In the genomic region with DNA sequence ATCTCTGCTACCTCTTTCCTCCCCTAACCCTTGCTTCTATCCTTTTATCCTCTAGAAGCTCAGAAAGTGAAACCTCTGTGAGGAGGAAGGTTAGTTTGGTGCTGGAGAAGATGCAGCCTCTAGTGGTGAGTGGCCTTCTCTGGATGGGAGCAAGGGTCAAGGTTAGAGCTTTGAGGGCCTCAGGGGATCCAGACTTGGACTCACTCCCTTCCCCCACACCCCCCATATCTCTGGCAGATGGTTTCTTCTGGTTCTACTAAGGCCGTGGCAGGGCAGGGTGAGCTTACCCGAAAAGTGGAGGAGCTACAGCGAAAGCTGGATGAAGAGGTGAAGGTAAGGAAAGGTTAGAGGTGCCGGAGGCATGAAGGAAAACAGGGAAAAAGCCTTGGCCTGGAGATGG, we compare ENCODE assay signal across 1 cellular context.
TF ChIP-seq lines count a peak whose summit lies in the region.

No MANE protein-coding gene starts in this region.

TF ChIP-seq in HepG2, 621 proteins besides CTCF, POLR2A, EP300 and RAD21:
- TF ChIP-seq, protein P1, sequence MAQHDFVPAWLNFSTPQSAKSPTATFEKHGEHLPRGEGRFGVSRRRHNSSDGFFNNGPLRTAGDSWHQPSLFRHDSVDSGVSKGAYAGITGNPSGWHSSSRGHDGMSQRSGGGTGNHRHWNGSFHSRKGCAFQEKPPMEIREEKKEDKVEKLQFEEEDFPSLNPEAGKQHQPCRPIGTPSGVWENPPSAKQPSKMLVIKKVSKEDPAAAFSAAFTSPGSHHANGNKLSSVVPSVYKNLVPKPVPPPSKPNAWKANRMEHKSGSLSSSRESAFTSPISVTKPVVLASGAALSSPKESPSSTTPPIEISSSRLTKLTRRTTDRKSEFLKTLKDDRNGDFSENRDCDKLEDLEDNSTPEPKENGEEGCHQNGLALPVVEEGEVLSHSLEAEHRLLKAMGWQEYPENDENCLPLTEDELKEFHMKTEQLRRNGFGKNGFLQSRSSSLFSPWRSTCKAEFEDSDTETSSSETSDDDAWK (CRISPR knock-in tag; IDR thresholded peaks at IDR 0.05): no peak
- TF ChIP-seq SALL1 (CRISPR knock-in tag; IDR thresholded peaks at IDR 0.05): peak; percentile 33; the same call in 1 of the 2 replicates
- no peak for TF ChIP-seq PCBP2 (optimal IDR thresholded peaks at IDR 0.05; ENCODE audit: low read depth, low read length, poor library complexity, severe bottlenecking)
- TF ChIP-seq NR2F6 (IDR thresholded peaks at IDR 0.05): peak; percentile 77
- TF ChIP-seq NR2F6 (CRISPR knock-in tag; IDR thresholded peaks at IDR 0.05): peak; percentile 71; the same call in 1 of the 2 replicates
- TF ChIP-seq, protein P2, sequence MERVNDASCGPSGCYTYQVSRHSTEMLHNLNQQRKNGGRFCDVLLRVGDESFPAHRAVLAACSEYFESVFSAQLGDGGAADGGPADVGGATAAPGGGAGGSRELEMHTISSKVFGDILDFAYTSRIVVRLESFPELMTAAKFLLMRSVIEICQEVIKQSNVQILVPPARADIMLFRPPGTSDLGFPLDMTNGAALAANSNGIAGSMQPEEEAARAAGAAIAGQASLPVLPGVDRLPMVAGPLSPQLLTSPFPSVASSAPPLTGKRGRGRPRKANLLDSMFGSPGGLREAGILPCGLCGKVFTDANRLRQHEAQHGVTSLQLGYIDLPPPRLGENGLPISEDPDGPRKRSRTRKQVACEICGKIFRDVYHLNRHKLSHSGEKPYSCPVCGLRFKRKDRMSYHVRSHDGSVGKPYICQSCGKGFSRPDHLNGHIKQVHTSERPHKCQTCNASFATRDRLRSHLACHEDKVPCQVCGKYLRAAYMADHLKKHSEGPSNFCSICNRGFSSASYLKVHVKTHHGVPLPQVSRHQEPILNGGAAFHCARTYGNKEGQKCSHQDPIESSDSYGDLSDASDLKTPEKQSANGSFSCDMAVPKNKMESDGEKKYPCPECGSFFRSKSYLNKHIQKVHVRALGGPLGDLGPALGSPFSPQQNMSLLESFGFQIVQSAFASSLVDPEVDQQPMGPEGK (CRISPR knock-in tag; IDR thresholded peaks at IDR 0.05): peak; percentile 9; the same call in 1 of the 2 replicates
- no peak for TF ChIP-seq NR3C1 (CRISPR knock-in tag; IDR thresholded peaks at IDR 0.05)
- TF ChIP-seq FOXK1 (CRISPR knock-in tag; IDR thresholded peaks at IDR 0.05; ENCODE audit: borderline replicate concordance, low read depth): no peak
- no peak for TF ChIP-seq ZNF737 (CRISPR knock-in tag; IDR thresholded peaks at IDR 0.05; ENCODE audit: borderline replicate concordance)
- TF ChIP-seq, protein P3, sequence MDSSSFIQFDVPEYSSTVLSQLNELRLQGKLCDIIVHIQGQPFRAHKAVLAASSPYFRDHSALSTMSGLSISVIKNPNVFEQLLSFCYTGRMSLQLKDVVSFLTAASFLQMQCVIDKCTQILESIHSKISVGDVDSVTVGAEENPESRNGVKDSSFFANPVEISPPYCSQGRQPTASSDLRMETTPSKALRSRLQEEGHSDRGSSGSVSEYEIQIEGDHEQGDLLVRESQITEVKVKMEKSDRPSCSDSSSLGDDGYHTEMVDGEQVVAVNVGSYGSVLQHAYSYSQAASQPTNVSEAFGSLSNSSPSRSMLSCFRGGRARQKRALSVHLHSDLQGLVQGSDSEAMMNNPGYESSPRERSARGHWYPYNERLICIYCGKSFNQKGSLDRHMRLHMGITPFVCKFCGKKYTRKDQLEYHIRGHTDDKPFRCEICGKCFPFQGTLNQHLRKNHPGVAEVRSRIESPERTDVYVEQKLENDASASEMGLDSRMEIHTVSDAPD (CRISPR knock-in tag; IDR thresholded peaks at IDR 0.05): no peak
- TF ChIP-seq, protein P4, sequence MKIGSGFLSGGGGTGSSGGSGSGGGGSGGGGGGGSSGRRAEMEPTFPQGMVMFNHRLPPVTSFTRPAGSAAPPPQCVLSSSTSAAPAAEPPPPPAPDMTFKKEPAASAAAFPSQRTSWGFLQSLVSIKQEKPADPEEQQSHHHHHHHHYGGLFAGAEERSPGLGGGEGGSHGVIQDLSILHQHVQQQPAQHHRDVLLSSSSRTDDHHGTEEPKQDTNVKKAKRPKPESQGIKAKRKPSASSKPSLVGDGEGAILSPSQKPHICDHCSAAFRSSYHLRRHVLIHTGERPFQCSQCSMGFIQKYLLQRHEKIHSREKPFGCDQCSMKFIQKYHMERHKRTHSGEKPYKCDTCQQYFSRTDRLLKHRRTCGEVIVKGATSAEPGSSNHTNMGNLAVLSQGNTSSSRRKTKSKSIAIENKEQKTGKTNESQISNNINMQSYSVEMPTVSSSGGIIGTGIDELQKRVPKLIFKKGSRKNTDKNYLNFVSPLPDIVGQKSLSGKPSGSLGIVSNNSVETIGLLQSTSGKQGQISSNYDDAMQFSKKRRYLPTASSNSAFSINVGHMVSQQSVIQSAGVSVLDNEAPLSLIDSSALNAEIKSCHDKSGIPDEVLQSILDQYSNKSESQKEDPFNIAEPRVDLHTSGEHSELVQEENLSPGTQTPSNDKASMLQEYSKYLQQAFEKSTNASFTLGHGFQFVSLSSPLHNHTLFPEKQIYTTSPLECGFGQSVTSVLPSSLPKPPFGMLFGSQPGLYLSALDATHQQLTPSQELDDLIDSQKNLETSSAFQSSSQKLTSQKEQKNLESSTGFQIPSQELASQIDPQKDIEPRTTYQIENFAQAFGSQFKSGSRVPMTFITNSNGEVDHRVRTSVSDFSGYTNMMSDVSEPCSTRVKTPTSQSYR (CRISPR knock-in tag; IDR thresholded peaks at IDR 0.05; ENCODE audit: borderline replicate concordance): peak; percentile 37; the same call in 1 of the 2 replicates
- TF ChIP-seq ZNF350 (CRISPR knock-in tag; IDR thresholded peaks at IDR 0.05; ENCODE audit: borderline replicate concordance, low read depth): no peak
- no peak for TF ChIP-seq ZMAT3 (CRISPR knock-in tag; conservative IDR thresholded peaks at IDR 0.05)
- TF ChIP-seq ZNF232 (CRISPR knock-in tag; IDR thresholded peaks at IDR 0.05; ENCODE audit: borderline replicate concordance): no peak
- TF ChIP-seq, protein P5, sequence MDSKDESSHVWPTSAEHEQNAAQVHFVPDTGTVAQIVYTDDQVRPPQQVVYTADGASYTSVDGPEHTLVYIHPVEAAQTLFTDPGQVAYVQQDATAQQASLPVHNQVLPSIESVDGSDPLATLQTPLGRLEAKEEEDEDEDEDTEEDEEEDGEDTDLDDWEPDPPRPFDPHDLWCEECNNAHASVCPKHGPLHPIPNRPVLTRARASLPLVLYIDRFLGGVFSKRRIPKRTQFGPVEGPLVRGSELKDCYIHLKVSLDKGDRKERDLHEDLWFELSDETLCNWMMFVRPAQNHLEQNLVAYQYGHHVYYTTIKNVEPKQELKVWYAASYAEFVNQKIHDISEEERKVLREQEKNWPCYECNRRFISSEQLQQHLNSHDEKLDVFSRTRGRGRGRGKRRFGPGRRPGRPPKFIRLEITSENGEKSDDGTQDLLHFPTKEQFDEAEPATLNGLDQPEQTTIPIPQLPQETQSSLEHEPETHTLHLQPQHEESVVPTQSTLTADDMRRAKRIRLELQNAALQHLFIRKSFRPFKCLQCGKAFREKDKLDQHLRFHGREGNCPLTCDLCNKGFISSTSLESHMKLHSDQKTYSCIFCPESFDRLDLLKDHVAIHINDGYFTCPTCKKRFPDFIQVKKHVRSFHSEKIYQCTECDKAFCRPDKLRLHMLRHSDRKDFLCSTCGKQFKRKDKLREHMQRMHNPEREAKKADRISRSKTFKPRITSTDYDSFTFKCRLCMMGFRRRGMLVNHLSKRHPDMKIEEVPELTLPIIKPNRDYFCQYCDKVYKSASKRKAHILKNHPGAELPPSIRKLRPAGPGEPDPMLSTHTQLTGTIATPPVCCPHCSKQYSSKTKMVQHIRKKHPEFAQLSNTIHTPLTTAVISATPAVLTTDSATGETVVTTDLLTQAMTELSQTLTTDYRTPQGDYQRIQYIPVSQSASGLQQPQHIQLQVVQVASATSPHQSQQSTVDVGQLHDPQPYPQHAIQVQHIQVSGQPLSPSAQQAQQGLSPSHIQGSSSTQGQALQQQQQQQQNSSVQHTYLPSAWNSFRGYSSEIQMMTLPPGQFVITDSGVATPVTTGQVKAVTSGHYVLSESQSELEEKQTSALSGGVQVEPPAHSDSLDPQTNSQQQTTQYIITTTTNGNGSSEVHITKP (CRISPR knock-in tag; IDR thresholded peaks at IDR 0.05; ENCODE audit: low read depth): peak; percentile 96
- TF ChIP-seq TAF1 (CRISPR knock-in tag; IDR thresholded peaks at IDR 0.05): no peak
- TF ChIP-seq SNRNP70 (IDR thresholded peaks at IDR 0.05; ENCODE audit: low read depth, low read length): no peak
- TF ChIP-seq NR2F1 (CRISPR knock-in tag; IDR thresholded peaks at IDR 0.05): peak; percentile 27 to 28; a peak in 1 of 4 replicates
- no peak for TF ChIP-seq ZNF678 (CRISPR knock-in tag; IDR thresholded peaks at IDR 0.05)
- no peak for TF ChIP-seq HDAC6 (IDR thresholded peaks at IDR 0.05; ENCODE audit: low read depth, low read length)
- TF ChIP-seq ZNF703 (CRISPR knock-in tag; IDR thresholded peaks at IDR 0.05; ENCODE audit: borderline replicate concordance): no peak
- no peak for TF ChIP-seq REXO4 (CRISPR knock-in tag; IDR thresholded peaks at IDR 0.05; ENCODE audit: borderline replicate concordance)
- peak; percentile 70; the same call in 1 of the 2 replicates for TF ChIP-seq HNF4G (IDR thresholded peaks at IDR 0.05; ENCODE audit: borderline replicate concordance, low read depth, low read length)
- TF ChIP-seq HNF4G (CRISPR knock-in tag; IDR thresholded peaks at IDR 0.05; ENCODE audit: borderline replicate concordance, low read depth): 0 out of 2 replicates have a peak, but pooled peaks have one; percentile 22
- TF ChIP-seq ETV6 (CRISPR knock-in tag; conservative IDR thresholded peaks at IDR 0.05): no peak
- no peak for TF ChIP-seq YEATS4 (CRISPR knock-in tag; IDR thresholded peaks at IDR 0.05; ENCODE audit: borderline replicate concordance)
- no peak for TF ChIP-seq STAT5B (CRISPR knock-in tag; IDR thresholded peaks at IDR 0.05)
- TF ChIP-seq HNF4A (CRISPR knock-in tag; IDR thresholded peaks at IDR 0.05): peak; percentile 74
